ENCODE assay signal across 32 cellular contexts in genomic region chr3:169603661-169604060, GRCh38. TPM values are rescaled to one million over a fixed set of nuclear protein-coding genes. Genes with fewer than 3 reads are reported as not detected.
"Had no signal": no experiment of that assay in that cellular context is flagged by ENCODE, and none has a peak within 500 bp of the region (broad histone marks: within the 10 kb centered on the region; RNA-seq: fewer than 3 reads in every experiment).

No MANE protein-coding gene starts in this region.

- H3K27me3 ChIP-seq: brain microvascular endothelial cell had no signal

- H3K4me2 ChIP-seq: PC-9 had no signal

- H2AFZ ChIP-seq: PC-9 had no signal

- H3K4me1 Mint-ChIP-seq: activated CD4-positive, alpha-beta memory T cell treated with anti-CD3 and anti-CD28 coated beads, Interleukin-2, amount 10 ng/mL, durations not matched to agents 7 days and 5 days; activated CD8-positive, alpha-beta memory T cell treated with anti-CD3 and anti-CD28 coated beads, Interleukin-2, amount 10 ng/mL, durations not matched to agents 7 days and 5 days; activated naive CD4-positive, alpha-beta T cell treated with anti-CD3 and anti-CD28 coated beads, Interleukin-2, amount 10 ng/mL, durations not matched to agents 7 days and 5 days; activated naive CD8-positive, alpha-beta T cell treated with anti-CD3 and anti-CD28 coated beads, Interleukin-2, amount 50 U/mL, for 24 hours; T-cell; T-helper 17 cell had no signal

- H3K9me3 ChIP-seq: MG63 had no signal

- H3K4me3 ChIP-seq: MG63, PC-9 had no signal

- H3K27me3 Mint-ChIP-seq: activated naive CD8-positive, alpha-beta T cell treated with anti-CD3 and anti-CD28 coated beads, Interleukin-2, amount 50 U/mL, for 24 hours had no signal

- H3K36me3 Mint-ChIP-seq: activated CD8-positive, alpha-beta memory T cell treated with anti-CD3 and anti-CD28 coated beads, Interleukin-2, amount 10 ng/mL, durations not matched to agents 7 days and 5 days; activated naive CD4-positive, alpha-beta T cell treated with anti-CD3 and anti-CD28 coated beads, Interleukin-2, amount 10 ng/mL, durations not matched to agents 7 days and 5 days; activated naive CD8-positive, alpha-beta T cell; T-cell had no signal

- H3K36me3 ChIP-seq: brain microvascular endothelial cell, MG63, WERI-Rb-1 had no signal

- H3K4me3 Mint-ChIP-seq: activated CD4-positive, alpha-beta memory T cell treated with anti-CD3 and anti-CD28 coated beads, Interleukin-2, amount 10 ng/mL, durations not matched to agents 7 days and 5 days; activated CD8-positive, alpha-beta memory T cell treated with anti-CD3 and anti-CD28 coated beads, Interleukin-2, amount 10 ng/mL, durations not matched to agents 7 days and 5 days; activated naive CD4-positive, alpha-beta T cell treated with anti-CD3 and anti-CD28 coated beads, Interleukin-2, amount 10 ng/mL, durations not matched to agents 7 days and 5 days; activated naive CD8-positive, alpha-beta T cell; activated naive CD8-positive, alpha-beta T cell treated with anti-CD3 and anti-CD28 coated beads, Interleukin-2, amount 50 U/mL, for 24 hours; T-cell; T-helper 17 cell had no signal

- H3K9me3 Mint-ChIP-seq: activated CD4-positive, alpha-beta memory T cell treated with anti-CD3 and anti-CD28 coated beads, Interleukin-2, amount 10 ng/mL, durations not matched to agents 7 days and 5 days; activated naive CD4-positive, alpha-beta T cell treated with anti-CD3 and anti-CD28 coated beads, Interleukin-2, amount 10 ng/mL, durations not matched to agents 7 days and 5 days; activated naive CD8-positive, alpha-beta T cell treated with anti-CD3 and anti-CD28 coated beads, Interleukin-2, amount 50 U/mL, for 24 hours; T-cell had no signal

- ATAC-seq: activated CD8-positive, alpha-beta memory T cell treated with anti-CD3 and anti-CD28 coated beads, Interleukin-2, amount 10 ng/mL, durations not matched to agents 7 days and 5 days; activated naive CD8-positive, alpha-beta T cell treated with anti-CD3 and anti-CD28 coated beads, Interleukin-2, amount 50 U/mL, for 24 hours; Right ventricle myocardium inferior; SK-N-SH treated with all-trans-retinoic acid at 6 μM for 48 hours; T-cell; T-helper 17 cell had no signal

- H3K27ac ChIP-seq: brain microvascular endothelial cell, PC-9, RWPE1, WERI-Rb-1 had no signal

- DNase-seq: activated CD4-positive, alpha-beta memory T cell treated with anti-CD3 and anti-CD28 coated beads, Interleukin-2, amount 10 ng/mL, durations not matched to agents 7 days and 5 days; activated CD4-positive, alpha-beta T cell treated with anti-CD3 and anti-CD28 coated beads for 1 hour; activated CD4-positive, alpha-beta T cell treated with anti-CD3 and anti-CD28 coated beads for 48 hours; activated CD4-positive, CD25-positive, alpha-beta regulatory T cell; activated CD8-positive, alpha-beta memory T cell treated with anti-CD3 and anti-CD28 coated beads for 24 hours; activated CD8-positive, alpha-beta memory T cell treated with anti-CD3 and anti-CD28 coated beads, Interleukin-2, amount 10 ng/mL, durations not matched to agents 7 days and 5 days; activated CD8-positive, alpha-beta memory T cell treated with anti-CD3 and anti-CD28 coated beads, Interleukin-2, amount 50 U/mL, for 48 hours; activated effector memory CD4-positive, alpha-beta T cell treated with Interleukin-2 at 50 U/mL for 16 hours; activated naive CD4-positive, alpha-beta T cell treated with anti-CD3 and anti-CD28 coated beads, Interleukin-2, amount 10 ng/mL, durations not matched to agents 7 days and 5 days; activated naive CD8-positive, alpha-beta T cell treated with anti-CD3 and anti-CD28 coated beads, Interleukin-2, amount 50 U/mL, for 24 hours; activated T-cell treated with anti-CD3 and anti-CD28 coated beads, Interleukin-2, amount 50 U/mL, for 48 hours; aorta; brain microvascular endothelial cell; central memory CD4-positive, alpha-beta T cell; MG63; NCI-H1048; NCI-H1105 treated with DMSO at 0.1 percent for 48 hours; NCI-H1436; NCI-H1694; NCI-H1930; NCI-H345; NCI-H524 treated with DMSO at 0.1 percent for 48 hours; PC-9; SIG-M5; T-cell; T-helper 17 cell; T-helper 9 cell; WERI-Rb-1 had no signal

- H3K27ac Mint-ChIP-seq: activated CD4-positive, alpha-beta memory T cell treated with anti-CD3 and anti-CD28 coated beads, Interleukin-2, amount 10 ng/mL, durations not matched to agents 7 days and 5 days; activated CD8-positive, alpha-beta memory T cell treated with anti-CD3 and anti-CD28 coated beads, Interleukin-2, amount 10 ng/mL, durations not matched to agents 7 days and 5 days; activated naive CD4-positive, alpha-beta T cell treated with anti-CD3 and anti-CD28 coated beads, Interleukin-2, amount 10 ng/mL, durations not matched to agents 7 days and 5 days; activated naive CD8-positive, alpha-beta T cell; activated naive CD8-positive, alpha-beta T cell treated with anti-CD3 and anti-CD28 coated beads, Interleukin-2, amount 50 U/mL, for 24 hours; T-cell; T-helper 17 cell had no signal

RNA-seq across cellular contexts. Expression of gene MECOM, which starts 59.9 kb away (rescaled TPM):
- total RNA-seq: activated CD4-positive, alpha-beta memory T cell treated with anti-CD3 and anti-CD28 coated beads, Interleukin-2, amount 10 ng/mL, durations not matched to agents 7 days and 5 days; activated CD8-positive, alpha-beta memory T cell treated with anti-CD3 and anti-CD28 coated beads, Interleukin-2, amount 10 ng/mL, durations not matched to agents 7 days and 5 days had no signal
